9 cellular contexts compared by ENCODE assay signal in the genomic region with DNA sequence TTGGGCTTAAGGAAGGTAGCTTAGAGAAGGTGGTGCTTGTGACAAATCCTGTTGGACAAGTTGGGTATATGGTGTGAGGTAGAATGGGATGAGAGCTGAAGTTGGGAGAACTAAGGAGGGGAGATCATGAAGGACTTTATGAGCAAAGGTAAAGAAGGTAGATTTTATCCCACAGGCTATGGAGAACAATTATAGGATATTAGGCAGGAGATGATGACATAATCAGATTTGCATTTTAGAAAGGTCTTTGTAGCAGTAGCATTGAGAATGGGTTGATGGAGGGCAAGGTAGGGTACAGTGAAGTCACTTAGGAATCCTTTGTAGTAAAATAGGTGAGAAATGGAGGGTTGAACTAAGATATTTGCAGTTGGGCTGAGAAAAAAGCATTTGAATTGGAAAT. TPM values are rescaled to one million over a fixed set of nuclear protein-coding genes. Genes with fewer than 3 reads are reported as not detected.
"Had no signal": no experiment of that assay in that cellular context is flagged by ENCODE, and none has a peak within 500 bp of the region (broad histone marks: within the 10 kb centered on the region; RNA-seq: fewer than 3 reads in every experiment).

No MANE protein-coding gene starts in this region.

- DNase-seq: GDM1, GF-D8 had no signal

- FAIRE-seq: G401.6, GM12878, GM12891, GM12892, GM18507, GM19239 had no signal

- ATAC-seq: GM12878 had no signal

- H3K4me3 ChIP-seq: GM12878 had no signal

RNA-seq across cellular contexts. Expression of gene TCHH, which starts 14.9 kb away (rescaled TPM):
- total RNA-seq: G401, GM12878 had no signal
- polyA plus RNA-seq: GM12878 had no signal

RNA-seq across cellular contexts. Expression of gene RPTN, which starts 28.8 kb away (rescaled TPM):
- total RNA-seq: G401, GM12878 had no signal
- polyA plus RNA-seq: GM12878 had no signal

RNA-seq across cellular contexts. Expression of gene TCHHL1, which starts 41.3 kb away (rescaled TPM):
- total RNA-seq: G401, GM12878 had no signal
- polyA plus RNA-seq: GM12878 had no signal
